1 cellular context compared by ENCODE assay signal in the genomic region with DNA sequence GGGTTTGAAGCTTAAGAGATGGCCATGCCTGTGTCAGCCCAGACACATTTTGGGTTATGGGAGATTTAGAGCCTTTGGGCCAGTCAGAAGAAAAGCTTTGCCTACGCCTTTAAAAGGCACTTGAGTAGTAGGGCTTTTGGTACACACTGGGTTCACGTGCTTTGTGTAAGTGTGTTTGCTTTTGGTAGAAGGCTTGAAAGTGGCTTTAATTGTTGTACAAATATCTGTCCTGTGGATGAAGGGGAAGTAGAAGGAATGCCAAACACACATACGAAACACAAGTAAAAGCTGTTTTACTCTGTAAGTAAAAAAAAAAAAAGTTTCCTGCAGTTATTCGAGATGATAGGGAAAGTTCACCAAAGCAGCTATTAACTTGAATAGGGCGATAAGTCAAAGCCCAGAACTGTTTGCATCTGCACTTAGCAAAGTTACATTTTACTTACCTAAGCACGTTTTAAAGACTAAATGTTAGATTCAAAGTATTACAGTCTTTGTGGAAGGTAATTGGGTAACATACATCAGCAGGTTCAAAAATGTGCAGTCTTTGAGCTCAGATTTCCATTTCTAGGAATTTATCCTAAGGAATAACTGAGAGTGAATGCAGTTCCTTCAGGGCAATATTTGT.
TF ChIP-seq lines count a peak whose summit lies in the region.

No MANE protein-coding gene starts in this region.

TF ChIP-seq in HepG2, 621 proteins besides CTCF, POLR2A, EP300 and RAD21 (continued from another document and continues in another):
- TF ChIP-seq, protein P1, sequence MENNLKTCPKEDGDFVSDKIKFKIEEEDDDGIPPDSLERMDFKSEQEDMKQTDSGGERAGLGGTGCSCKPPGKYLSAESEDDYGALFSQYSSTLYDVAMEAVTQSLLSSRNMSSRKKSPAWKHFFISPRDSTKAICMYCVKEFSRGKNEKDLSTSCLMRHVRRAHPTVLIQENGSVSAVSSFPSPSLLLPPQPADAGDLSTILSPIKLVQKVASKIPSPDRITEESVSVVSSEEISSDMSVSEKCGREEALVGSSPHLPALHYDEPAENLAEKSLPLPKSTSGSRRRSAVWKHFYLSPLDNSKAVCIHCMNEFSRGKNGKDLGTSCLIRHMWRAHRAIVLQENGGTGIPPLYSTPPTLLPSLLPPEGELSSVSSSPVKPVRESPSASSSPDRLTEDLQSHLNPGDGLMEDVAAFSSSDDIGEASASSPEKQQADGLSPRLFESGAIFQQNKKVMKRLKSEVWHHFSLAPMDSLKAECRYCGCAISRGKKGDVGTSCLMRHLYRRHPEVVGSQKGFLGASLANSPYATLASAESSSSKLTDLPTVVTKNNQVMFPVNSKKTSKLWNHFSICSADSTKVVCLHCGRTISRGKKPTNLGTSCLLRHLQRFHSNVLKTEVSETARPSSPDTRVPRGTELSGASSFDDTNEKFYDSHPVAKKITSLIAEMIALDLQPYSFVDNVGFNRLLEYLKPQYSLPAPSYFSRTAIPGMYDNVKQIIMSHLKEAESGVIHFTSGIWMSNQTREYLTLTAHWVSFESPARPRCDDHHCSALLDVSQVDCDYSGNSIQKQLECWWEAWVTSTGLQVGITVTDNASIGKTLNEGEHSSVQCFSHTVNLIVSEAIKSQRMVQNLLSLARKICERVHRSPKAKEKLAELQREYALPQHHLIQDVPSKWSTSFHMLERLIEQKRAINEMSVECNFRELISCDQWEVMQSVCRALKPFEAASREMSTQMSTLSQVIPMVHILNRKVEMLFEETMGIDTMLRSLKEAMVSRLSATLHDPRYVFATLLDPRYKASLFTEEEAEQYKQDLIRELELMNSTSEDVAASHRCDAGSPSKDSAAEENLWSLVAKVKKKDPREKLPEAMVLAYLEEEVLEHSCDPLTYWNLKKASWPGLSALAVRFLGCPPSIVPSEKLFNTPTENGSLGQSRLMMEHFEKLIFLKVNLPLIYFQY (CRISPR knock-in tag; IDR thresholded peaks at IDR 0.05; ENCODE audit: borderline replicate concordance) = peak; percentile 83
- TF ChIP-seq ZSCAN22 (CRISPR knock-in tag; IDR thresholded peaks at IDR 0.05) = no peak
- TF ChIP-seq, protein P2, sequence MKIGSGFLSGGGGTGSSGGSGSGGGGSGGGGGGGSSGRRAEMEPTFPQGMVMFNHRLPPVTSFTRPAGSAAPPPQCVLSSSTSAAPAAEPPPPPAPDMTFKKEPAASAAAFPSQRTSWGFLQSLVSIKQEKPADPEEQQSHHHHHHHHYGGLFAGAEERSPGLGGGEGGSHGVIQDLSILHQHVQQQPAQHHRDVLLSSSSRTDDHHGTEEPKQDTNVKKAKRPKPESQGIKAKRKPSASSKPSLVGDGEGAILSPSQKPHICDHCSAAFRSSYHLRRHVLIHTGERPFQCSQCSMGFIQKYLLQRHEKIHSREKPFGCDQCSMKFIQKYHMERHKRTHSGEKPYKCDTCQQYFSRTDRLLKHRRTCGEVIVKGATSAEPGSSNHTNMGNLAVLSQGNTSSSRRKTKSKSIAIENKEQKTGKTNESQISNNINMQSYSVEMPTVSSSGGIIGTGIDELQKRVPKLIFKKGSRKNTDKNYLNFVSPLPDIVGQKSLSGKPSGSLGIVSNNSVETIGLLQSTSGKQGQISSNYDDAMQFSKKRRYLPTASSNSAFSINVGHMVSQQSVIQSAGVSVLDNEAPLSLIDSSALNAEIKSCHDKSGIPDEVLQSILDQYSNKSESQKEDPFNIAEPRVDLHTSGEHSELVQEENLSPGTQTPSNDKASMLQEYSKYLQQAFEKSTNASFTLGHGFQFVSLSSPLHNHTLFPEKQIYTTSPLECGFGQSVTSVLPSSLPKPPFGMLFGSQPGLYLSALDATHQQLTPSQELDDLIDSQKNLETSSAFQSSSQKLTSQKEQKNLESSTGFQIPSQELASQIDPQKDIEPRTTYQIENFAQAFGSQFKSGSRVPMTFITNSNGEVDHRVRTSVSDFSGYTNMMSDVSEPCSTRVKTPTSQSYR (CRISPR knock-in tag; IDR thresholded peaks at IDR 0.05; ENCODE audit: borderline replicate concordance) = peak; percentile 30; the same call in 1 of the 2 replicates
- no peak for TF ChIP-seq HNF1B (CRISPR knock-in tag; IDR thresholded peaks at IDR 0.05)
- no peak for TF ChIP-seq ARHGAP35 (CRISPR knock-in tag; IDR thresholded peaks at IDR 0.05; ENCODE audit: borderline replicate concordance)
- TF ChIP-seq, protein P3, sequence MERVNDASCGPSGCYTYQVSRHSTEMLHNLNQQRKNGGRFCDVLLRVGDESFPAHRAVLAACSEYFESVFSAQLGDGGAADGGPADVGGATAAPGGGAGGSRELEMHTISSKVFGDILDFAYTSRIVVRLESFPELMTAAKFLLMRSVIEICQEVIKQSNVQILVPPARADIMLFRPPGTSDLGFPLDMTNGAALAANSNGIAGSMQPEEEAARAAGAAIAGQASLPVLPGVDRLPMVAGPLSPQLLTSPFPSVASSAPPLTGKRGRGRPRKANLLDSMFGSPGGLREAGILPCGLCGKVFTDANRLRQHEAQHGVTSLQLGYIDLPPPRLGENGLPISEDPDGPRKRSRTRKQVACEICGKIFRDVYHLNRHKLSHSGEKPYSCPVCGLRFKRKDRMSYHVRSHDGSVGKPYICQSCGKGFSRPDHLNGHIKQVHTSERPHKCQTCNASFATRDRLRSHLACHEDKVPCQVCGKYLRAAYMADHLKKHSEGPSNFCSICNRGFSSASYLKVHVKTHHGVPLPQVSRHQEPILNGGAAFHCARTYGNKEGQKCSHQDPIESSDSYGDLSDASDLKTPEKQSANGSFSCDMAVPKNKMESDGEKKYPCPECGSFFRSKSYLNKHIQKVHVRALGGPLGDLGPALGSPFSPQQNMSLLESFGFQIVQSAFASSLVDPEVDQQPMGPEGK (CRISPR knock-in tag; IDR thresholded peaks at IDR 0.05) = 0 out of 2 replicates have a peak, but pooled peaks have one; percentile 34
- no peak for TF ChIP-seq SMAD1 (CRISPR knock-in tag; IDR thresholded peaks at IDR 0.05; ENCODE audit: borderline replicate concordance, low read depth)
- TF ChIP-seq ZNF703 (CRISPR knock-in tag; IDR thresholded peaks at IDR 0.05; ENCODE audit: borderline replicate concordance) = no peak
- peak; percentile 88; the same call in 1 of the 2 replicates for TF ChIP-seq KDM4B (CRISPR knock-in tag; IDR thresholded peaks at IDR 0.05)
- TF ChIP-seq, protein P4, sequence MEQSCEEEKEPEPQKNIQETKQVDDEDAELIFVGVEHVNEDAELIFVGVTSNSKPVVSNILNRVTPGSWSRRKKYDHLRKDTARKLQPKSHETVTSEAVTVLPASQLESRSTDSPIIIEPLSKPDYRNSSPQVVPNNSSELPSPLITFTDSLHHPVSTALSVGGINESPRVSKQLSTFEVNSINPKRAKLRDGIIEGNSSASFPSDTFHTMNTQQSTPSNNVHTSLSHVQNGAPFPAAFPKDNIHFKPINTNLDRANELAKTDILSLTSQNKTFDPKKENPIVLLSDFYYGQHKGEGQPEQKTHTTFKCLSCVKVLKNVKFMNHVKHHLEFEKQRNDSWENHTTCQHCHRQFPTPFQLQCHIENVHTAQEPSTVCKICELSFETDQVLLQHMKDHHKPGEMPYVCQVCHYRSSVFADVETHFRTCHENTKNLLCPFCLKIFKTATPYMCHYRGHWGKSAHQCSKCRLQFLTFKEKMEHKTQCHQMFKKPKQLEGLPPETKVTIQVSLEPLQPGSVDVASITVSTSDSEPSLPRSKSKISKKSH (CRISPR knock-in tag; IDR thresholded peaks at IDR 0.05; ENCODE audit: borderline replicate concordance) = no peak
- TF ChIP-seq, protein P5, sequence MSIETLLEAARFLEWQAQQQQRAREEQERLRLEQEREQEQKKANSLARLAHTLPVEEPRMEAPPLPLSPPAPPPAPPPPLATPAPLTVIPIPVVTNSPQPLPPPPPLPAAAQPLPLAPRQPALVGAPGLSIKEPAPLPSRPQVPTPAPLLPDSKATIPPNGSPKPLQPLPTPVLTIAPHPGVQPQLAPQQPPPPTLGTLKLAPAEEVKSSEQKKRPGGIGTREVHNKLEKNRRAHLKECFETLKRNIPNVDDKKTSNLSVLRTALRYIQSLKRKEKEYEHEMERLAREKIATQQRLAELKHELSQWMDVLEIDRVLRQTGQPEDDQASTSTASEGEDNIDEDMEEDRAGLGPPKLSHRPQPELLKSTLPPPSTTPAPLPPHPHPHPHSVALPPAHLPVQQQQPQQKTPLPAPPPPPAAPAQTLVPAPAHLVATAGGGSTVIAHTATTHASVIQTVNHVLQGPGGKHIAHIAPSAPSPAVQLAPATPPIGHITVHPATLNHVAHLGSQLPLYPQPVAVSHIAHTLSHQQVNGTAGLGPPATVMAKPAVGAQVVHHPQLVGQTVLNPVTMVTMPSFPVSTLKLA (IDR thresholded peaks at IDR 0.05) = peak; percentile 52
- no peak for TF ChIP-seq CHD2 (IDR thresholded peaks at IDR 0.05; ENCODE audit: low read depth, low read length)
- peak; percentile 88; the same call in 1 of the 2 replicates for TF ChIP-seq FOXJ3 (CRISPR knock-in tag; IDR thresholded peaks at IDR 0.05; ENCODE audit: borderline replicate concordance)
- TF ChIP-seq ZNF766 (CRISPR knock-in tag; IDR thresholded peaks at IDR 0.05; ENCODE audit: borderline replicate concordance) = no peak
- TF ChIP-seq CREB3 (CRISPR knock-in tag; IDR thresholded peaks at IDR 0.05) = no peak
- no peak for TF ChIP-seq CBX1 (IDR thresholded peaks at IDR 0.05; ENCODE audit: low read depth)
- TF ChIP-seq, protein P6, sequence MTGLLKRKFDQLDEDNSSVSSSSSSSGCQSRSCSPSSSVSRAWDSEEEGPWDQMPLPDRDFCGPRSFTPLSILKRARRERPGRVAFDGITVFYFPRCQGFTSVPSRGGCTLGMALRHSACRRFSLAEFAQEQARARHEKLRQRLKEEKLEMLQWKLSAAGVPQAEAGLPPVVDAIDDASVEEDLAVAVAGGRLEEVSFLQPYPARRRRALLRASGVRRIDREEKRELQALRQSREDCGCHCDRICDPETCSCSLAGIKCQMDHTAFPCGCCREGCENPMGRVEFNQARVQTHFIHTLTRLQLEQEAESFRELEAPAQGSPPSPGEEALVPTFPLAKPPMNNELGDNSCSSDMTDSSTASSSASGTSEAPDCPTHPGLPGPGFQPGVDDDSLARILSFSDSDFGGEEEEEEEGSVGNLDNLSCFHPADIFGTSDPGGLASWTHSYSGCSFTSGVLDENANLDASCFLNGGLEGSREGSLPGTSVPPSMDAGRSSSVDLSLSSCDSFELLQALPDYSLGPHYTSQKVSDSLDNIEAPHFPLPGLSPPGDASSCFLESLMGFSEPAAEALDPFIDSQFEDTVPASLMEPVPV (CRISPR knock-in tag; IDR thresholded peaks at IDR 0.05) = no peak
- no peak for TF ChIP-seq ZNF784 (CRISPR knock-in tag; IDR thresholded peaks at IDR 0.05; ENCODE audit: borderline replicate concordance)
- no peak for TF ChIP-seq MATR3 (CRISPR knock-in tag; IDR thresholded peaks at IDR 0.05)
- TF ChIP-seq FOXK2 (IDR thresholded peaks at IDR 0.05) = peak; percentile 75
- no peak for TF ChIP-seq GPN1 (CRISPR knock-in tag; IDR thresholded peaks at IDR 0.05; ENCODE audit: borderline replicate concordance)
- TF ChIP-seq MAZ (IDR thresholded peaks at IDR 0.05; ENCODE audit: borderline replicate concordance, low read depth, low read length) = no peak
- no peak for TF ChIP-seq MAZ (CRISPR knock-in tag; IDR thresholded peaks at IDR 0.05; ENCODE audit: low read depth)
- no peak for TF ChIP-seq RBAK (CRISPR knock-in tag; IDR thresholded peaks at IDR 0.05)
- TF ChIP-seq ZNF12 (CRISPR knock-in tag; IDR thresholded peaks at IDR 0.05) = peak; percentile 41; the same call in 1 of the 2 replicates
- peak; percentile 87 for TF ChIP-seq TEAD3 (CRISPR knock-in tag; optimal IDR thresholded peaks at IDR 0.05; ENCODE audit: borderline replicate concordance)
- TF ChIP-seq GFI1 (CRISPR knock-in tag; IDR thresholded peaks at IDR 0.05; ENCODE audit: borderline replicate concordance) = peak; percentile 53; the same call in 1 of the 2 replicates
- no peak for TF ChIP-seq ZNF276 (CRISPR knock-in tag; IDR thresholded peaks at IDR 0.05; ENCODE audit: low read depth)
- no peak for TF ChIP-seq ZSCAN12 (CRISPR knock-in tag; IDR thresholded peaks at IDR 0.05)
- TF ChIP-seq KLF16 (CRISPR knock-in tag; IDR thresholded peaks at IDR 0.05) = peak in 1 of 2 experiments; percentile 79; a peak in 1 of 4 replicates
- no peak for TF ChIP-seq ZNF737 (CRISPR knock-in tag; IDR thresholded peaks at IDR 0.05; ENCODE audit: borderline replicate concordance)
- TF ChIP-seq CHCHD3 (CRISPR knock-in tag; IDR thresholded peaks at IDR 0.05) = no peak
- TF ChIP-seq ZSCAN21 (CRISPR knock-in tag; IDR thresholded peaks at IDR 0.05; ENCODE audit: borderline replicate concordance) = no peak
- TF ChIP-seq FOXC1 (CRISPR knock-in tag; IDR thresholded peaks at IDR 0.05; ENCODE audit: borderline replicate concordance) = no peak
- TF ChIP-seq ZNF563 (CRISPR knock-in tag; IDR thresholded peaks at IDR 0.05) = no peak
- no peak for TF ChIP-seq ZNF619 (CRISPR knock-in tag; IDR thresholded peaks at IDR 0.05)
- TF ChIP-seq SNAI1 (CRISPR knock-in tag; IDR thresholded peaks at IDR 0.05; ENCODE audit: borderline replicate concordance) = no peak
